In the genomic region with DNA sequence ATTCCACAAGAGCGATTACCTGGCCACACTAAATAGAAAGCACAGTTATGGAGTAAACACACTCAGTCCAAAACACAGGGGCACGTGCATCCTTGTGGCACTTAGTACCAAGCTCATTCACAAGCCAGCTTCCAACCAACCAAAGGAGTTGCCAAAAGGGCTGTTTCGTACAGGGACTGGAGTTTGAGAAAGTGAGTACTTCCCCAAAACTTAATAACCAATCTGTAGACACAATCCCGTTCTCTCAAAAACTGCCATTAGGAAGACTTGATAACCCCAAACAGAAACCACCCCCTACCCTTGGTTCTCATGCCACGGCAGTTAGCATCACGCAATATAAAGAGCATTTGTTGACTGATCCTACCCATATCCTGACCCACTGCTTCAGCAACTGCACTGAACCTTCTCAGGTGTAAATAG, we compare ENCODE assay signal across 8 cellular contexts.
DNase-seq lines count a peak whose midpoint lies in the region; ATAC-seq and TF ChIP-seq lines count a peak whose summit lies in the region.

No MANE protein-coding gene starts in this region.

- H3K4me3 ChIP-seq in CD4-positive, CD25-positive, alpha-beta regulatory T cell (ENCODE audit: low read depth, low read length), result peak overlapping the region; percentile 96
- H3K4me3 ChIP-seq in HFF-Myc (replicated peaks; ENCODE audit: low read depth, low read length) (peak overlapping the region; percentile 70), fibroblast of the aortic adventitia (ENCODE audit: low read depth, low read length) (peak overlapping the region; percentile 74), neutrophil (ENCODE audit: low read depth in 1 of 2, low read length in 1 of 2) (peak overlapping the region; percentile 53 to 61)

- peak; percentile 3 to 4 for ATAC-seq in CD4-positive, CD25-positive, alpha-beta regulatory T cell (ENCODE audit: low read depth in 2 of 2)

- H3K36me3 ChIP-seq in CD4-positive, CD25-positive, alpha-beta regulatory T cell (ENCODE audit: control insufficient read depth, insufficient read depth, low read length), result no peaks in the 10 kb centered on the region
- no peaks in the 10 kb centered on the region for H3K36me3 ChIP-seq in neutrophil

- no peaks in the 10 kb centered on the region for H3K27me3 ChIP-seq in CD4-positive, CD25-positive, alpha-beta regulatory T cell (ENCODE audit: control insufficient read depth, insufficient read depth, low read length)
- H3K27me3 ChIP-seq in neutrophil, result peaks cover 60% of the 10 kb centered on the region

- no peak for TF ChIP-seq CTCF in HFF-Myc (IDR thresholded peaks at IDR 0.05; ENCODE audit: low read depth, low read length, missing control alignments)
- TF ChIP-seq CTCF in fibroblast of the aortic adventitia (IDR thresholded peaks at IDR 0.05; ENCODE audit: insufficient read depth, low read length), result no peak
- TF ChIP-seq CTCF in neutrophil (IDR thresholded peaks at IDR 0.05), result no peak

- peak overlapping the region; percentile 93 to 96 (median 95) for H3K4me3 Mint-ChIP-seq in CD4-positive, CD25-positive, alpha-beta regulatory T cell
- peak overlapping the region; percentile 90 for H3K4me3 Mint-ChIP-seq in T-helper 2 cell treated with Interferon-gamma antibody and Interleukin-4, amounts not matched to agents 5 μg/mL and 100 μg/mL, for 36 hours

- peaks cover 3% of the 10 kb centered on the region for H3K36me3 Mint-ChIP-seq in CD4-positive, CD25-positive, alpha-beta regulatory T cell
- peaks cover 9% of the 10 kb centered on the region for H3K36me3 Mint-ChIP-seq in T-helper 2 cell treated with Interferon-gamma antibody and Interleukin-4, amounts not matched to agents 5 μg/mL and 100 μg/mL, for 36 hours (ENCODE audit: low read depth)

- H3K27ac Mint-ChIP-seq in CD4-positive, CD25-positive, alpha-beta regulatory T cell, result peak overlapping the region; percentile 63 to 89 (median 88)
- peak overlapping the region; percentile 67 for H3K27ac Mint-ChIP-seq in T-helper 2 cell treated with Interferon-gamma antibody and Interleukin-4, amounts not matched to agents 5 μg/mL and 100 μg/mL, for 36 hours

- H3K9me3 ChIP-seq in CD4-positive, CD25-positive, alpha-beta regulatory T cell (ENCODE audit: control insufficient read depth in 2 of 2, low read length in 2 of 2), result no peaks in the 10 kb centered on the region
- no peaks in the 10 kb centered on the region for H3K9me3 ChIP-seq in neutrophil

- no peaks in the 10 kb centered on the region for H3K9me3 Mint-ChIP-seq in CD4-positive, CD25-positive, alpha-beta regulatory T cell
- no peaks in the 10 kb centered on the region for H3K9me3 Mint-ChIP-seq in T-helper 2 cell treated with Interferon-gamma antibody and Interleukin-4, amounts not matched to agents 5 μg/mL and 100 μg/mL, for 36 hours

- H3K4me1 Mint-ChIP-seq in CD4-positive, CD25-positive, alpha-beta regulatory T cell, result peaks cover 28 to 72% (median 58%) of the 10 kb centered on the region in 4 donors
- H3K4me1 Mint-ChIP-seq in T-helper 2 cell treated with Interferon-gamma antibody and Interleukin-4, amounts not matched to agents 5 μg/mL and 100 μg/mL, for 36 hours (ENCODE audit: low read depth), result peaks cover 54% of the 10 kb centered on the region

- H3K27ac ChIP-seq in CD4-positive, CD25-positive, alpha-beta regulatory T cell (ENCODE audit: insufficient read depth, low read length, poor library complexity, severe bottlenecking), result peak overlapping the region; percentile 81
- no peak overlapping the region for H3K27ac ChIP-seq in neutrophil

- DNase-seq in CD4-positive, CD25-positive, alpha-beta regulatory T cell, result peak in 2 of 3 donors; percentile 35 to 56
- DNase-seq in HFF-Myc (ENCODE audit: extremely low read depth, low read depth), result no peak
- no peak for DNase-seq in T-helper 2 cell treated with Interferon-gamma antibody and Interleukin-4, amounts not matched to agents 5 μg/mL and 100 μg/mL, for 36 hours (ENCODE audit: low spot score)
- DNase-seq in fibroblast of the aortic adventitia (ENCODE audit: low read depth), result no peak
- DNase-seq in AG08395 (ENCODE audit: low spot score), result no peak
- no peak for DNase-seq in NCI-H748 treated with DMSO at 0.1 percent for 48 hours (lab: John Stamatoyannopoulos, UW)
- DNase-seq in activated CD4-positive, alpha-beta T cell treated with anti-CD3 and anti-CD28 coated beads, Interleukin-2, amount 50 U/mL, for 1 hour, result no peak

- H3K4me1 ChIP-seq in CD4-positive, CD25-positive, alpha-beta regulatory T cell (ENCODE audit: control insufficient read depth, insufficient read depth, low read length, poor library complexity, severe bottlenecking), result peaks cover 59% of the 10 kb centered on the region
- H3K4me1 ChIP-seq in neutrophil (ENCODE audit: control insufficient read depth in 1 of 2, insufficient read depth in 1 of 2, low read depth in 1 of 2, low read length in 1 of 2), result peaks cover 20 to 22% of the 10 kb centered on the region in 2 experiments

- H3K27me3 Mint-ChIP-seq in CD4-positive, CD25-positive, alpha-beta regulatory T cell, result no peaks in the 10 kb centered on the region
- no peaks in the 10 kb centered on the region for H3K27me3 Mint-ChIP-seq in T-helper 2 cell treated with Interferon-gamma antibody and Interleukin-4, amounts not matched to agents 5 μg/mL and 100 μg/mL, for 36 hours (ENCODE audit: low read depth)

Comparison
In these comparisons a context has a peak if more than half of its experiments do, and no peak if none do; other contexts are left out.
1. DNase-seq: peak in CD4-positive, CD25-positive, alpha-beta regulatory T cell (2 of 3); none in HFF-Myc (single experiment), T-helper 2 cell treated with Interferon-gamma antibody and Interleukin-4, amounts not matched to agents 5 μg/mL and 100 μg/mL, for 36 hours (single experiment), fibroblast of the aortic adventitia (single experiment), AG08395 (single experiment), NCI-H748 treated with DMSO at 0.1 percent for 48 hours (single experiment) and activated CD4-positive, alpha-beta T cell treated with anti-CD3 and anti-CD28 coated beads, Interleukin-2, amount 50 U/mL, for 1 hour (single experiment).
2. Peak in every context shown above with its lines, with median percentiles within 50 percentile points of each other: H3K4me3 ChIP-seq.